ENCODE assay signal across 1 cellular context in genomic region chr17:61583242-61583641, GRCh38.
TF ChIP-seq lines count a peak whose summit lies in the region.

No MANE protein-coding gene starts in this region.

TF ChIP-seq in GM12878, 131 proteins besides CTCF, POLR2A, EP300 and RAD21 (continued from another document):
- no peak for TF ChIP-seq REST (IDR thresholded peaks at IDR 0.05; ENCODE audit: low read depth, low read length)
TF ChIP-seq in GM12878: peak in this region for 6.
